ENCODE assay signal across 11 cellular contexts in the genomic region with DNA sequence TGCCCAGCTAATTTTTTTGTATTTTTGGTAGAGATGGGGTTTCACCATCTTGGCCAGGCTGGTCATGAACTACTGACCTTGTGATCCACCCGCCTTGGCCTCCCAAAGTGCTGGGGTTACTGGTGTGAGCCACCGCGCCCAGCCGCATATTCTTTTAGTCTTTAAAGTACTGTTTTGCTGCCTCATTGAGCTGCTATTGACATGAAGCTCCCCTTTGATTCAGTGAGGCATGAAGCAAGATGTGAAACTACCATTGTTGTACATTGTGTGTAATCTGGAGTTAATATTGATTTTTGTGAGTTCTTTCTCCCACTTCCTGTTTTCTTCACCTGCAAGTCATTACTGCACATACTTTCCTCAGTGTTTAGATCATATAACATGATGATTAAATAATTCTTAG.
DNase-seq lines count a peak whose midpoint lies in the region; ATAC-seq and TF ChIP-seq lines count a peak whose summit lies in the region.
"Had no signal": no experiment of that assay in that cellular context is flagged by ENCODE, and none has a peak within 500 bp of the region (broad histone marks: within the 10 kb centered on the region; RNA-seq: fewer than 3 reads in every experiment).

No MANE protein-coding gene starts in this region.

- peak overlapping the region; percentile 89 for H3K27ac Mint-ChIP-seq in stimulated activated memory B cell treated with anti-CD40 and anti-IgM and Interleukin-4, amounts not matched to agents 10 μg/mL and 1 μg/mL and 100 μg/mL, for 72 hours

- peak; percentile 99 for ATAC-seq in HG02759 (IDR thresholded peaks at IDR 0.05; ENCODE audit: unreplicated experiment)
- ATAC-seq in stimulated activated memory B cell treated with anti-CD40 and anti-IgM and Interleukin-4, amounts not matched to agents 10 μg/mL and 1 μg/mL and 100 μg/mL, for 72 hours, result peak; percentile 88
- ATAC-seq: left lung had no signal

- DNase-seq in NCI-H1436 (lab: John Stamatoyannopoulos, UW), result peak; percentile 4
- no peak for DNase-seq in NCI-H1436 treated with DMSO at 0.1 percent for 48 hours (lab: John Stamatoyannopoulos, UW)
- DNase-seq in LoVo (ENCODE audit: low spot score), result no peak
- no peak for DNase-seq in stimulated activated naive CD4-positive, alpha-beta T cell (lab: John Stamatoyannopoulos, UW)
- no peak for DNase-seq in GDM1 (lab: John Stamatoyannopoulos, UW)
- DNase-seq: activated CD8-positive, alpha-beta memory T cell treated with anti-CD3 and anti-CD28 coated beads, Interleukin-2, amount 50 U/mL, for 4 hours; colonic mucosa had no signal

- H3K27me3 Mint-ChIP-seq in stimulated activated memory B cell treated with anti-CD40 and anti-IgM and Interleukin-4, amounts not matched to agents 10 μg/mL and 1 μg/mL and 100 μg/mL, for 72 hours, result no peaks in the 10 kb centered on the region

- peak overlapping the region; percentile 48 for H3K4me3 Mint-ChIP-seq in stimulated activated memory B cell treated with anti-CD40 and anti-IgM and Interleukin-4, amounts not matched to agents 10 μg/mL and 1 μg/mL and 100 μg/mL, for 72 hours

- peaks cover 22% of the 10 kb centered on the region for H3K4me1 Mint-ChIP-seq in stimulated activated memory B cell treated with anti-CD40 and anti-IgM and Interleukin-4, amounts not matched to agents 10 μg/mL and 1 μg/mL and 100 μg/mL, for 72 hours

- peaks cover 52% of the 10 kb centered on the region for H3K36me3 Mint-ChIP-seq in stimulated activated memory B cell treated with anti-CD40 and anti-IgM and Interleukin-4, amounts not matched to agents 10 μg/mL and 1 μg/mL and 100 μg/mL, for 72 hours

- 0 out of 2 replicates have a peak, but pooled peaks have one; percentile 40 for TF ChIP-seq EP300 in Ishikawa (IDR thresholded peaks at IDR 0.05; ENCODE audit: borderline replicate concordance)

- TF ChIP-seq RAD21 in Ishikawa (IDR thresholded peaks at IDR 0.05; ENCODE audit: low read depth), result no peak

- no peaks in the 10 kb centered on the region for H3K9me3 Mint-ChIP-seq in stimulated activated memory B cell treated with anti-CD40 and anti-IgM and Interleukin-4, amounts not matched to agents 10 μg/mL and 1 μg/mL and 100 μg/mL, for 72 hours

TF ChIP-seq in Ishikawa, 13 proteins besides CTCF, POLR2A, EP300 and RAD21:
- TF ChIP-seq TCF12 (IDR thresholded peaks at IDR 0.05; ENCODE audit: low read depth) (no peak), CREB1 (IDR thresholded peaks at IDR 0.05; ENCODE audit: low read depth) (no peak), NFIC (IDR thresholded peaks at IDR 0.05) (no peak), TAF1 (IDR thresholded peaks at IDR 0.05; ENCODE audit: low read depth) (no peak), ZBTB7A (IDR thresholded peaks at IDR 0.05; ENCODE audit: low read depth) (no peak), FOXM1 (IDR thresholded peaks at IDR 0.05; ENCODE audit: borderline replicate concordance, low read depth) (no peak), CEBPB (IDR thresholded peaks at IDR 0.05) (no peak), TEAD4 (IDR thresholded peaks at IDR 0.05) (no peak), EGR1 (IDR thresholded peaks at IDR 0.05) (no peak), YY1 (IDR thresholded peaks at IDR 0.05; ENCODE audit: low read depth) (no peak)
- TF ChIP-seq, protein P1, sequence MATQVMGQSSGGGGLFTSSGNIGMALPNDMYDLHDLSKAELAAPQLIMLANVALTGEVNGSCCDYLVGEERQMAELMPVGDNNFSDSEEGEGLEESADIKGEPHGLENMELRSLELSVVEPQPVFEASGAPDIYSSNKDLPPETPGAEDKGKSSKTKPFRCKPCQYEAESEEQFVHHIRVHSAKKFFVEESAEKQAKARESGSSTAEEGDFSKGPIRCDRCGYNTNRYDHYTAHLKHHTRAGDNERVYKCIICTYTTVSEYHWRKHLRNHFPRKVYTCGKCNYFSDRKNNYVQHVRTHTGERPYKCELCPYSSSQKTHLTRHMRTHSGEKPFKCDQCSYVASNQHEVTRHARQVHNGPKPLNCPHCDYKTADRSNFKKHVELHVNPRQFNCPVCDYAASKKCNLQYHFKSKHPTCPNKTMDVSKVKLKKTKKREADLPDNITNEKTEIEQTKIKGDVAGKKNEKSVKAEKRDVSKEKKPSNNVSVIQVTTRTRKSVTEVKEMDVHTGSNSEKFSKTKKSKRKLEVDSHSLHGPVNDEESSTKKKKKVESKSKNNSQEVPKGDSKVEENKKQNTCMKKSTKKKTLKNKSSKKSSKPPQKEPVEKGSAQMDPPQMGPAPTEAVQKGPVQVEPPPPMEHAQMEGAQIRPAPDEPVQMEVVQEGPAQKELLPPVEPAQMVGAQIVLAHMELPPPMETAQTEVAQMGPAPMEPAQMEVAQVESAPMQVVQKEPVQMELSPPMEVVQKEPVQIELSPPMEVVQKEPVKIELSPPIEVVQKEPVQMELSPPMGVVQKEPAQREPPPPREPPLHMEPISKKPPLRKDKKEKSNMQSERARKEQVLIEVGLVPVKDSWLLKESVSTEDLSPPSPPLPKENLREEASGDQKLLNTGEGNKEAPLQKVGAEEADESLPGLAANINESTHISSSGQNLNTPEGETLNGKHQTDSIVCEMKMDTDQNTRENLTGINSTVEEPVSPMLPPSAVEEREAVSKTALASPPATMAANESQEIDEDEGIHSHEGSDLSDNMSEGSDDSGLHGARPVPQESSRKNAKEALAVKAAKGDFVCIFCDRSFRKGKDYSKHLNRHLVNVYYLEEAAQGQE (IDR thresholded peaks at IDR 0.05; ENCODE audit: low read depth), result no peak
- TF ChIP-seq, protein P2, sequence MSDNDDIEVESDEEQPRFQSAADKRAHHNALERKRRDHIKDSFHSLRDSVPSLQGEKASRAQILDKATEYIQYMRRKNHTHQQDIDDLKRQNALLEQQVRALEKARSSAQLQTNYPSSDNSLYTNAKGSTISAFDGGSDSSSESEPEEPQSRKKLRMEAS (IDR thresholded peaks at IDR 0.05), result no peak
- TF ChIP-seq, protein P3, sequence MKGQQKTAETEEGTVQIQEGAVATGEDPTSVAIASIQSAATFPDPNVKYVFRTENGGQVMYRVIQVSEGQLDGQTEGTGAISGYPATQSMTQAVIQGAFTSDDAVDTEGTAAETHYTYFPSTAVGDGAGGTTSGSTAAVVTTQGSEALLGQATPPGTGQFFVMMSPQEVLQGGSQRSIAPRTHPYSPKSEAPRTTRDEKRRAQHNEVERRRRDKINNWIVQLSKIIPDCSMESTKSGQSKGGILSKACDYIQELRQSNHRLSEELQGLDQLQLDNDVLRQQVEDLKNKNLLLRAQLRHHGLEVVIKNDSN (IDR thresholded peaks at IDR 0.05), result no peak
